In genomic region chr10:132637477-132638129, GRCh38 we compare ENCODE assay signal across 8 cellular contexts.
A peak's percentile ranks its signal among the peaks of the same experiment; 100 is the strongest.
DNase-seq lines count a peak whose midpoint lies in the region; ATAC-seq and TF ChIP-seq lines count a peak whose summit lies in the region.

No MANE protein-coding gene starts in this region.

- H3K36me3 Mint-ChIP-seq in Caco-2 (ENCODE audit: insufficient read depth, unreplicated experiment): peaks cover 10% of the 10 kb centered on the region

- ATAC-seq in GM19351 (IDR thresholded peaks at IDR 0.05; ENCODE audit: unreplicated experiment) (peak; percentile 78), HG03039 (IDR thresholded peaks at IDR 0.05; ENCODE audit: unreplicated experiment) (no peak)

- TF ChIP-seq CTCF in Caco-2 (IDR thresholded peaks at IDR 0.05; ENCODE audit: insufficient read depth in 1 of 2, low read depth in 1 of 2, low read length in 1 of 2, severe bottlenecking in 1 of 2, unreplicated experiment in 1 of 2) (peak; percentile 57 to 69), right atrium auricular region (IDR thresholded peaks at IDR 0.05) (peak; percentile 62 to 82), retinal pigment epithelial cell (conservative IDR thresholded peaks at IDR 0.05; ENCODE audit: low read depth, low read length) (peak; percentile 75)

- DNase-seq in Caco-2: peak in 1 of 2 experiments; percentile 61
- peak; percentile 7 for DNase-seq in NCI-H345 treated with DMSO at 0.1 percent for 48 hours (lab: John Stamatoyannopoulos, UW; ENCODE audit: unreplicated experiment)
- DNase-seq in astrocyte of the hippocampus (ENCODE audit: low read depth, low spot score): peak; percentile 82
- no peak for DNase-seq in right atrium auricular region (ENCODE audit: low spot score)
- DNase-seq in retinal pigment epithelial cell (ENCODE audit: low read depth): peak; percentile 8
- no peak for DNase-seq in mesenteric fat pad (ENCODE audit: low spot score)

- H3K27me3 Mint-ChIP-seq in Caco-2 (ENCODE audit: insufficient read depth, unreplicated experiment): no peaks in the 10 kb centered on the region

- POLR2A ChIA-PET in Caco-2 (lab: Charles Lee): no interaction called here

- H3K4me1 ChIP-seq in Caco-2 (no peaks in the 10 kb centered on the region), right atrium auricular region (peaks cover 0 to 46% of the 10 kb centered on the region in 2 donors)

- CTCF ChIA-PET in Caco-2 (lab: Charles Lee): no interaction called here

- no peaks in the 10 kb centered on the region for H3K9me3 Mint-ChIP-seq in Caco-2 (ENCODE audit: unreplicated experiment)

- BruUV-seq in Caco-2 (replicated peaks; lab: Mats Ljungman, UMichigan): no TSS peak

- H3K4me3 ChIP-seq in Caco-2 (ENCODE audit: low read depth, low read length) (no peak overlapping the region), right atrium auricular region (no peak overlapping the region), retinal pigment epithelial cell (ENCODE audit: low read length) (no peak overlapping the region)

- H3K27ac ChIP-seq in right atrium auricular region: no peak overlapping the region

- H3K9me3 ChIP-seq in Caco-2: no peaks in the 10 kb centered on the region
- H3K9me3 ChIP-seq in right atrium auricular region: no peaks in the 10 kb centered on the region

- H3K36me3 ChIP-seq in Caco-2 (ENCODE audit: control insufficient read depth, insufficient read depth, low read length): no peaks in the 10 kb centered on the region
- H3K36me3 ChIP-seq in right atrium auricular region: no peaks in the 10 kb centered on the region

- H3K27ac Mint-ChIP-seq in Caco-2 (ENCODE audit: unreplicated experiment): no peak overlapping the region

- peaks cover 9% of the 10 kb centered on the region for H3K4me1 Mint-ChIP-seq in Caco-2 (ENCODE audit: low read depth, unreplicated experiment)

- H3K4me3 Mint-ChIP-seq in Caco-2 (ENCODE audit: unreplicated experiment): no peak overlapping the region

- intact Hi-C loops in Caco-2 (cut with micrococcal nuclease; ENCODE audit: unreplicated experiment): loop anchor here (1.0 to 10.0 kb wide), 3 partner anchors 101 to 253 kb away; partner anchors contain the start of gene INPP5A

- H3K27me3 ChIP-seq in Caco-2 (replicated peaks; ENCODE audit: control insufficient read depth, insufficient read depth, low read length): no peaks in the 10 kb centered on the region
- no peaks in the 10 kb centered on the region for H3K27me3 ChIP-seq in right atrium auricular region

Comparison
In these comparisons a context has a peak if more than half of its experiments do, and no peak if none do; other contexts are left out.
1. DNase-seq: peak in NCI-H345 treated with DMSO at 0.1 percent for 48 hours (single experiment), astrocyte of the hippocampus (single experiment) and retinal pigment epithelial cell (single experiment); none in right atrium auricular region (single experiment) and mesenteric fat pad (single experiment).
2. Peak in every context shown above with its lines, with median percentiles within 50 percentile points of each other: CTCF ChIP-seq.